In the genomic region with DNA sequence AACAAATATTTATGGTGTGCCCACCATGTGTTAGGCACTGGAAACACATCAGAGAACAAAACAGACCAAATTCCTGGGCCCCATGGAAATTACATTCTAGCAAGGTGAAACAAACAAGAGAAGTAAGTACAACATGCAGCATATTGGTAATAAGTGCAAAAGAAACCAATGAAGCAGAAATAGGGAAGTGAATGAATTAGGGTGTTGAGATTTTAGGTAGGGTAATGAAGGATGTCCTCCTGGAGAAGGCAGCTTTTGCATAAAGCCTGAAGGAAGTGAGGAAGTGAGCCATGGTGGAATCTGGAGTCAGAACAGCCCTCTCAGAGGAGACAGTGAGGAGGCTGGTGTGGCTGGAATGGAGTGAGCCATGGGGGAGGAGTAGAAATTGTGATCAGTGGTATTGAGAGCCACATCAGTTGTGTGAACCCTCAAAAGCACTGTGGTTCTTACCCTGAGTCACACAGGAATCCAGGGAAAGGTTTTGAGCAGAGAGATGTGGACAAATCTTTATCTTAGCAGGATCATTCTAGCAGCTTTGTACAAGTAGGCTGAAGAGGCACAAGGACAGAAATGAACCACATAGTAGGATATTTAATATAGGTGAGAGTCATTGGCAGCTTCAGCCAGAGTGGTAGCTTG, we compare ENCODE assay signal across 17 cellular contexts.
"Had no signal": no experiment of that assay in that cellular context is flagged by ENCODE, and none has a peak within 500 bp of the region (broad histone marks: within the 10 kb centered on the region; RNA-seq: fewer than 3 reads in every experiment).

No MANE protein-coding gene starts in this region.

- H3K4me1 ChIP-seq: parathyroid adenoma, upper lobe of right lung had no signal

- DNase-seq: activated CD4-positive, alpha-beta memory T cell treated with anti-CD3 and anti-CD28 coated beads, Interleukin-2, amount 10 ng/mL, durations not matched to agents 7 days and 5 days; activated CD4-positive, alpha-beta T cell treated with anti-CD3 and anti-CD28 coated beads for 36 hours; activated gamma-delta T cell; activated T-cell treated with anti-CD3 and anti-CD28 coated beads, Interleukin-2, amount 50 U/mL, for 48 hours; amygdala; brain microvascular endothelial cell; cerebellar nuclear complex; endodermal cell; erythroblast; head of caudate nucleus; left ventricle myocardium superior; stimulated activated CD4-positive, alpha-beta T cell treated with anti-CD3 and anti-CD28 coated beads, Interleukin-4, amount 100 ng/mL, for 4 hours; stimulated activated naive CD8-positive, alpha-beta T cell treated with anti-CD3 and anti-CD28 coated beads, Interleukin-15, amount 100 ng/mL, for 72 hours; testis; upper lobe of right lung; WERI-Rb-1 had no signal

- H3K27me3 ChIP-seq: brain microvascular endothelial cell, testis, upper lobe of right lung had no signal

- H2AFZ ChIP-seq: parathyroid adenoma had no signal

- H3K36me3 ChIP-seq: brain microvascular endothelial cell, upper lobe of right lung, WERI-Rb-1 had no signal

- H3K27ac ChIP-seq: brain microvascular endothelial cell, parathyroid adenoma, testis, upper lobe of right lung, WERI-Rb-1 had no signal

- H3K9me3 ChIP-seq: testis, upper lobe of right lung had no signal

- H3K79me2 ChIP-seq: parathyroid adenoma had no signal

- H3K4me3 ChIP-seq: testis, upper lobe of right lung had no signal
